ENCODE assay signal across 24 cellular contexts in genomic region chr12:82047480-82047879, GRCh38.
DNase-seq lines count a peak whose midpoint lies in the region; ATAC-seq, FAIRE-seq and TF ChIP-seq lines count a peak whose summit lies in the region.
"Had no signal": no experiment of that assay in that cellular context is flagged by ENCODE, and none has a peak within 500 bp of the region (broad histone marks: within the 10 kb centered on the region; RNA-seq: fewer than 3 reads in every experiment).

No MANE protein-coding gene starts in this region.

- TF ChIP-seq POLR2A in H54 (IDR thresholded peaks at IDR 0.05; ENCODE audit: low read depth, low read length), result no peak

- DNase-seq in D341Med (ENCODE audit: low spot score) (peak; percentile 32), MV-4-11 (lab: John Stamatoyannopoulos, UW) (peak; percentile 73), astrocyte of the hippocampus (ENCODE audit: low read depth, low spot score) (peak; percentile 2), medulla oblongata (ENCODE audit: extremely low spot score) (peak; percentile 44), H54 (ENCODE audit: insufficient read length, low spot score) (no peak)
- DNase-seq: activated CD4-positive, alpha-beta T cell treated with anti-CD3 and anti-CD28 coated beads, Interleukin-2, amount 10 ng/mL, durations not matched to agents 7 days and 5 days; activated T-cell treated with anti-CD3 and anti-CD28 coated beads, Interleukin-2, amount 50 U/mL, for 4 hours; body of pancreas; Calu3; HFFc6; mesenchymal stem cell; NCI-H1105; NCI-H1930; NCI-H226; PC-9; SHP77; sigmoid colon; stimulated activated CD4-positive, alpha-beta T cell treated with anti-CD3 and anti-CD28 coated beads, Interleukin-4, amount 100 ng/mL, for 24 hours; T-helper 9 cell; upper lobe of right lung had no signal

- ATAC-seq in GM19324 (IDR thresholded peaks at IDR 0.05; ENCODE audit: low FRiP score, unreplicated experiment) (no peak), HG02798 (IDR thresholded peaks at IDR 0.05; ENCODE audit: poor library complexity, unreplicated experiment) (no peak)
- ATAC-seq: activated T-cell treated with anti-CD3 and anti-CD28 coated beads, Interleukin-2, amount 50 U/mL, for 4 hours; body of pancreas; left lobe of liver; stimulated activated effector memory CD8-positive, alpha-beta T cell treated with anti-CD3 and anti-CD28 coated beads, Interleukin-12 subunit alpha, Interleukin-12 subunit beta, amount 100 ng/mL, for 72 hours; upper lobe of right lung had no signal

- no peak for FAIRE-seq in H54 (lab: Jason Lieb, UNC)
